ENCODE assay signal across 10 cellular contexts in genomic region chr1:42935313-42935624, GRCh38. TPM values are rescaled to one million over a fixed set of nuclear protein-coding genes. Genes with fewer than 3 reads are reported as not detected.
DNase-seq lines count a peak whose midpoint lies in the region; FAIRE-seq and TF ChIP-seq lines count a peak whose summit lies in the region.
"Had no signal": no experiment of that assay in that cellular context is flagged by ENCODE, and none has a peak within 500 bp of the region (broad histone marks: within the 10 kb centered on the region; RNA-seq: fewer than 3 reads in every experiment).

No MANE protein-coding gene starts in this region.

- POLR2A ChIA-PET in activated CD4-positive, alpha-beta memory T cell treated with anti-CD3 and anti-CD28 coated beads, Interleukin-2, amount 10 ng/mL, durations not matched to agents 7 days and 5 days (lab: Charles Lee): interaction anchor here (1.4 to 17.7 kb wide), 5 partner anchors 8 to 168 kb away, joined by 3 to 387 read pairs (median 22); partner anchors contain the start of genes C1orf50 and SLC2A1

- H3K27me3 Mint-ChIP-seq in activated CD4-positive, alpha-beta memory T cell treated with anti-CD3 and anti-CD28 coated beads, Interleukin-2, amount 10 ng/mL, durations not matched to agents 7 days and 5 days: no peaks in the 10 kb centered on the region

- no peak overlapping the region for H3K4me3 Mint-ChIP-seq in activated CD4-positive, alpha-beta memory T cell treated with anti-CD3 and anti-CD28 coated beads, Interleukin-2, amount 10 ng/mL, durations not matched to agents 7 days and 5 days

- H3K36me3 ChIP-seq in kidney (ENCODE audit: control insufficient read depth in 1 of 2, insufficient read depth in 2 of 2, low read length in 2 of 2): peaks cover 0 to 2% of the 10 kb centered on the region in 2 donors
- H3K36me3 ChIP-seq in tibial nerve: peaks cover 0 to 42% (median 0%) of the 10 kb centered on the region in 3 donors
- H3K36me3 ChIP-seq: uterus had no signal

- peak overlapping the region; percentile 94 for H3K27ac Mint-ChIP-seq in activated CD4-positive, alpha-beta memory T cell treated with anti-CD3 and anti-CD28 coated beads, Interleukin-2, amount 10 ng/mL, durations not matched to agents 7 days and 5 days

- H3K9me3 ChIP-seq in kidney (ENCODE audit: control insufficient read depth in 1 of 2, low read length in 2 of 2) (no peaks in the 10 kb centered on the region), tibial nerve (no peaks in the 10 kb centered on the region)
- H3K9me3 ChIP-seq: uterus had no signal

- peaks cover 19 to 31% of the 10 kb centered on the region in 2 donors for H3K4me1 ChIP-seq in kidney (ENCODE audit: control insufficient read depth in 1 of 2, insufficient read depth in 1 of 2, low read depth in 1 of 2, low read length in 2 of 2)
- peaks cover 0 to 96% (median 70%) of the 10 kb centered on the region in 4 donors for H3K4me1 ChIP-seq in tibial nerve

- peaks cover 84% of the 10 kb centered on the region for H3K36me3 Mint-ChIP-seq in activated CD4-positive, alpha-beta memory T cell treated with anti-CD3 and anti-CD28 coated beads, Interleukin-2, amount 10 ng/mL, durations not matched to agents 7 days and 5 days (ENCODE audit: low read depth)

- 75 to 77% methylated on average over 5 of the region's 5 CpGs for whole genome bisulfite sequencing in tibial nerve, 2 donors

- H3K4me1 Mint-ChIP-seq in activated CD4-positive, alpha-beta memory T cell treated with anti-CD3 and anti-CD28 coated beads, Interleukin-2, amount 10 ng/mL, durations not matched to agents 7 days and 5 days: peaks cover 99% of the 10 kb centered on the region

- no peak for TF ChIP-seq CTCF in kidney (IDR thresholded peaks at IDR 0.05; ENCODE audit: borderline replicate concordance, extremely low read depth, insufficient read depth)
- TF ChIP-seq CTCF in tibial nerve (IDR thresholded peaks at IDR 0.05): no peak

- no peak overlapping the region for H3K27ac ChIP-seq in kidney (ENCODE audit: low read depth in 2 of 2, low read length in 2 of 2)
- H3K27ac ChIP-seq in tibial nerve: peak overlapping the region in 3 of 4 donors; percentile 73 to 81 (median 76)

- DNase-seq in activated effector memory CD4-positive, alpha-beta T cell treated with anti-CD3 and anti-CD28 coated beads, Interleukin-2, amount 50 U/mL, for 16 hours: peak; percentile 58
- no peak for DNase-seq in activated effector memory CD4-positive, alpha-beta T cell treated with Interleukin-2 at 50 U/mL for 16 hours
- DNase-seq in activated CD4-positive, alpha-beta memory T cell treated with anti-CD3 and anti-CD28 coated beads, Interleukin-2, amount 10 ng/mL, durations not matched to agents 7 days and 5 days: peak; percentile 15
- peak; percentile 72 for DNase-seq in kidney
- DNase-seq in tibial nerve (ENCODE audit: low spot score in 2 of 2): peak in 1 of 2 donors; percentile 18
- DNase-seq in superior temporal gyrus (ENCODE audit: extremely low spot score): no peak
- no peak for DNase-seq in amniotic stem cell (lab: John Stamatoyannopoulos, UW)
- no peak for DNase-seq in SIG-M5 treated with dmso at 0.1 percent for 504 hours (lab: John Stamatoyannopoulos, UW; ENCODE audit: unreplicated experiment)
- DNase-seq: Right ventricle myocardium superior had no signal

- H3K9ac ChIP-seq in kidney (ENCODE audit: low read length in 2 of 2): no peak overlapping the region

- TF ChIP-seq POLR2A in tibial nerve (IDR thresholded peaks at IDR 0.05): no peak

- intact Hi-C loops in kidney (cut with DNase I): no loop called here

- no peaks in the 10 kb centered on the region for H3K27me3 ChIP-seq in tibial nerve
- H3K27me3 ChIP-seq: uterus had no signal

- H3K9me3 Mint-ChIP-seq in activated CD4-positive, alpha-beta memory T cell treated with anti-CD3 and anti-CD28 coated beads, Interleukin-2, amount 10 ng/mL, durations not matched to agents 7 days and 5 days: no peaks in the 10 kb centered on the region

- CTCF ChIA-PET in activated CD4-positive, alpha-beta memory T cell treated with anti-CD3 and anti-CD28 coated beads, Interleukin-2, amount 10 ng/mL, durations not matched to agents 7 days and 5 days (lab: Charles Lee): interaction anchor here (1.3 to 3.7 kb wide), 3 partner anchors 10 to 138 kb away, joined by 4 to 11 read pairs (median 6); no protein-coding TSS in a partner anchor

- no peak for FAIRE-seq in kidney (lab: Jason Lieb, UNC)

- TF ChIP-seq EP300 in tibial nerve (IDR thresholded peaks at IDR 0.05): no peak

- H3K4me3 ChIP-seq in kidney (ENCODE audit: low read length in 2 of 2): no peak overlapping the region
- peak overlapping the region in 1 of 4 donors; percentile 15 for H3K4me3 ChIP-seq in tibial nerve
- H3K4me3 ChIP-seq: uterus had no signal

RNA-seq across cellular contexts. Expression of gene SLC2A1, which starts 23.4 kb away (rescaled TPM):
- total RNA-seq in activated CD4-positive, alpha-beta memory T cell treated with anti-CD3 and anti-CD28 coated beads, Interleukin-2, amount 10 ng/mL, durations not matched to agents 7 days and 5 days: 100 to 1,000 TPM; 153 TPM
- total RNA-seq in kidney: 55.9 TPM
- 28.6 TPM for polyA plus RNA-seq in kidney (ENCODE audit: insufficient read depth, low read depth, low replicate concordance)
- total RNA-seq in tibial nerve: 1,000 to 10,000 TPM in 3 of 4 donors, 100 to 1,000 TPM in 1; 953 to 4,970 (median 3,437) TPM

Comparison
In these comparisons a context has a peak if more than half of its experiments do, and no peak if none do; other contexts are left out.
1. DNase-seq: peak in activated effector memory CD4-positive, alpha-beta T cell treated with anti-CD3 and anti-CD28 coated beads, Interleukin-2, amount 50 U/mL, for 16 hours (single experiment), activated CD4-positive, alpha-beta memory T cell treated with anti-CD3 and anti-CD28 coated beads, Interleukin-2, amount 10 ng/mL, durations not matched to agents 7 days and 5 days (single experiment) and kidney (single experiment); none in activated effector memory CD4-positive, alpha-beta T cell treated with Interleukin-2 at 50 U/mL for 16 hours (single experiment), superior temporal gyrus (single experiment), amniotic stem cell (single experiment) and SIG-M5 treated with dmso at 0.1 percent for 504 hours (single experiment).
2. H3K27ac ChIP-seq: peak in tibial nerve (3 of 4); none in kidney (0 of 2).
3. RNA of gene SLC2A1, which starts 23.4 kb away (total RNA-seq): 953 to 4,970 TPM in tibial nerve; 153 TPM in activated CD4-positive, alpha-beta memory T cell treated with anti-CD3 and anti-CD28 coated beads, Interleukin-2, amount 10 ng/mL, durations not matched to agents 7 days and 5 days and 55.9 TPM in kidney (single experiment); every median in the first group is over 4 times any median in the second.